Comparison of ENCODE assay signal across 8 cellular contexts in genomic region chr9:129384138-129384886, GRCh38.
DNase-seq lines count a peak whose midpoint lies in the region; ATAC-seq and TF ChIP-seq lines count a peak whose summit lies in the region.

No MANE protein-coding gene starts in this region.

- H3K27me3 ChIP-seq in cardiac muscle cell, result no peaks in the 10 kb centered on the region
- no peaks in the 10 kb centered on the region for H3K27me3 ChIP-seq in breast epithelium
- no peaks in the 10 kb centered on the region for H3K27me3 ChIP-seq in upper lobe of right lung

- TF ChIP-seq POLR2A in breast epithelium (IDR thresholded peaks at IDR 0.05), result no peak

- intact Hi-C loops in Right ventricle myocardium superior (cut with DNase I), result no loop called here
- intact Hi-C loops in breast epithelium (cut with DNase I; ENCODE audit: low total_unique reads), result no loop called here
- intact Hi-C loops in mucosa of descending colon (cut with DNase I, micrococcal nuclease), result no loop called here
- intact Hi-C loops in upper lobe of right lung (cut with DNase I), result no loop called here

- H3K4me3 ChIP-seq in cardiac muscle cell (no peak overlapping the region), breast epithelium (peak overlapping the region; percentile 48 to 83 (median 64)), mucosa of descending colon (no peak overlapping the region), upper lobe of right lung (peak overlapping the region; percentile 69)

- ATAC-seq in Right ventricle myocardium superior (ENCODE audit: poor library complexity) (no peak), mucosa of descending colon (no peak), upper lobe of right lung (no peak), HG03457 (IDR thresholded peaks at IDR 0.05; ENCODE audit: unreplicated experiment) (no peak)

- H3K27ac ChIP-seq in cardiac muscle cell, result peak overlapping the region; percentile 82
- H3K27ac ChIP-seq in breast epithelium, result peak overlapping the region; percentile 98 to 99
- H3K27ac ChIP-seq in upper lobe of right lung, result peak overlapping the region; percentile 96

- H3K4me1 ChIP-seq in cardiac muscle cell (ENCODE audit: low read depth), result peaks cover 20% of the 10 kb centered on the region
- peaks cover 0 to 8% of the 10 kb centered on the region in 2 donors for H3K4me1 ChIP-seq in breast epithelium
- H3K4me1 ChIP-seq in mucosa of descending colon (ENCODE audit: low read depth), result peaks cover 11% of the 10 kb centered on the region
- peaks cover 12% of the 10 kb centered on the region for H3K4me1 ChIP-seq in upper lobe of right lung

- DNase-seq in cardiac muscle cell (ENCODE audit: low read depth in 1 of 2, low spot score in 1 of 2) (no peak), Right ventricle myocardium superior (no peak), breast epithelium (ENCODE audit: low spot score in 2 of 2) (no peak), mucosa of descending colon (peak in 2 of 3 donors; percentile 32 to 42), upper lobe of right lung (no peak), NCI-H526 (lab: John Stamatoyannopoulos, UW) (no peak)
- no peak for DNase-seq in stimulated activated CD4-positive, alpha-beta T cell treated with anti-CD3 and anti-CD28 coated beads, Interleukin-4, amount 100 ng/mL, for 24 hours

- H3K36me3 ChIP-seq in cardiac muscle cell, result no peaks in the 10 kb centered on the region
- H3K36me3 ChIP-seq in breast epithelium, result no peaks in the 10 kb centered on the region
- no peaks in the 10 kb centered on the region for H3K36me3 ChIP-seq in mucosa of descending colon (ENCODE audit: low read depth)
- H3K36me3 ChIP-seq in upper lobe of right lung, result no peaks in the 10 kb centered on the region

- TF ChIP-seq CTCF in cardiac muscle cell (IDR thresholded peaks at IDR 0.05; ENCODE audit: low read depth, low read length) (no peak), breast epithelium (IDR thresholded peaks at IDR 0.05) (no peak), mucosa of descending colon (IDR thresholded peaks at IDR 0.05) (no peak), upper lobe of right lung (IDR thresholded peaks at IDR 0.05) (no peak)

- no peaks in the 10 kb centered on the region for H3K9me3 ChIP-seq in cardiac muscle cell (ENCODE audit: low read depth)
- H3K9me3 ChIP-seq in breast epithelium, result no peaks in the 10 kb centered on the region
- H3K9me3 ChIP-seq in mucosa of descending colon, result no peaks in the 10 kb centered on the region
- no peaks in the 10 kb centered on the region for H3K9me3 ChIP-seq in upper lobe of right lung

Comparison
In these comparisons a context has a peak if more than half of its experiments do, and no peak if none do; other contexts are left out.
1. DNase-seq: peak in mucosa of descending colon (2 of 3); none in cardiac muscle cell (0 of 2), Right ventricle myocardium superior (single experiment), breast epithelium (0 of 2), upper lobe of right lung (single experiment), NCI-H526 (0 of 2) and stimulated activated CD4-positive, alpha-beta T cell treated with anti-CD3 and anti-CD28 coated beads, Interleukin-4, amount 100 ng/mL, for 24 hours (single experiment).
2. H3K4me3 ChIP-seq: peak in breast epithelium (3 of 3) and upper lobe of right lung (single experiment); none in cardiac muscle cell (single experiment) and mucosa of descending colon (single experiment).
3. Peak in every context shown above with its lines, with median percentiles within 50 percentile points of each other: H3K27ac ChIP-seq.